1 cellular context compared by ENCODE assay signal in genomic region chr3:170259853-170260386, GRCh38.
TF ChIP-seq lines count a peak whose summit lies in the region.

No MANE protein-coding gene starts in this region.

TF ChIP-seq in WTC11, 78 proteins besides CTCF, POLR2A, EP300 and RAD21 (continued from another document):
- TF ChIP-seq, protein P1, sequence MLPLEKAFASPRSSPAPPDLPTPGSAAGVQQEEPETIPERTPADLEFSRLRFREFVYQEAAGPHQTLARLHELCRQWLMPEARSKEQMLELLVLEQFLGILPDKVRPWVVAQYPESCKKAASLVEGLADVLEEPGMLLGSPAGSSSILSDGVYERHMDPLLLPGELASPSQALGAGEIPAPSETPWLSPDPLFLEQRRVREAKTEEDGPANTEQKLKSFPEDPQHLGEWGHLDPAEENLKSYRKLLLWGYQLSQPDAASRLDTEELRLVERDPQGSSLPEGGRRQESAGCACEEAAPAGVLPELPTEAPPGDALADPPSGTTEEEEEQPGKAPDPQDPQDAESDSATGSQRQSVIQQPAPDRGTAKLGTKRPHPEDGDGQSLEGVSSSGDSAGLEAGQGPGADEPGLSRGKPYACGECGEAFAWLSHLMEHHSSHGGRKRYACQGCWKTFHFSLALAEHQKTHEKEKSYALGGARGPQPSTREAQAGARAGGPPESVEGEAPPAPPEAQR (CRISPR knock-in tag; IDR thresholded peaks at IDR 0.05) = no peak
- TF ChIP-seq CBFB (CRISPR knock-in tag; IDR thresholded peaks at IDR 0.05; ENCODE audit: low read depth) = no peak
- TF ChIP-seq ZNF121 (CRISPR knock-in tag; IDR thresholded peaks at IDR 0.05) = no peak
- TF ChIP-seq ZNF416 (CRISPR knock-in tag; IDR thresholded peaks at IDR 0.05) = no peak
- no peak for TF ChIP-seq ATF6 (CRISPR knock-in tag; IDR thresholded peaks at IDR 0.05)
- TF ChIP-seq TEAD4 (CRISPR knock-in tag; IDR thresholded peaks at IDR 0.05) = no peak
- no peak for TF ChIP-seq SMAD3 (CRISPR knock-in tag; IDR thresholded peaks at IDR 0.05; ENCODE audit: borderline replicate concordance)
- TF ChIP-seq ZNF138 (CRISPR knock-in tag; conservative IDR thresholded peaks at IDR 0.05) = no peak
- no peak for TF ChIP-seq ERG (CRISPR knock-in tag; IDR thresholded peaks at IDR 0.05)
- TF ChIP-seq USF2 (CRISPR knock-in tag; IDR thresholded peaks at IDR 0.05) = no peak
- no peak for TF ChIP-seq RELA (CRISPR knock-in tag; IDR thresholded peaks at IDR 0.05; ENCODE audit: borderline replicate concordance)
- no peak for TF ChIP-seq SOX15 (CRISPR knock-in tag; IDR thresholded peaks at IDR 0.05)
